ENCODE assay signal across 8 cellular contexts in the genomic region with DNA sequence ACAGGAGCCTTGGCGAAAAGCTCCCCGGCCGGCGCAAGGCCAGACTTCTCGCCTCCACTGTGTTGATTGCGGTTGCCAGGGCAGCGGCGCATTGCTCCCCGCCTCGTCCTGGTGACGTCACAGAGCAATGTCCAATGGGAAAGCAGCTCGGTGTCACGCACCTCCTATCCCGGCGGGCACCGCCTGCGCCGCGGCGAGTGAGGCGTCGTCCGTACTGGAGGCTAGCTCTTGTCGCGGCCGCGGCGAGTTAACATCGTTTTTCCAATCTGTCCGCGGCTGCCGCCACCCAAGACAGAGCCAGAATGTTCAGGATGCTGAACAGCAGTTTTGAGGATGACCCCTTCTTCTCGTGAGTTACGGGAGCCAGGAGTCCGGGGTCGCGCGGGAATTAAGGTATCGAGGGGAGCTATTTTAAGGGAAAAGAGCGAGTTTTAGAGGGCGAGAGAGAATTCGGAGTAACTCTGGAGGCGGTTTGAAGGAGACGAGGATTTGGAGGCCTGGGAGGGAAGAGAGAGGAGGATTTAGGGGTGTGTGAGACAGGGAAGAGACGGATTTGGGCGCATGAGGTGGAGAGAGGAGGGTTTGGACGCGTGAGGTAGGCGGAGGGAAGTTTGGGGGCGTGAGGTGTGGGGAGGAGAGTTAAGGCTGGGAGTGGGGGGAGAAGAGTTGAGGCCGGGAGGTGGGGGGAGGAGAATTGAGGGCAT. TPM values are rescaled to one million over a fixed set of nuclear protein-coding genes. Genes with fewer than 3 reads are reported as not detected.
A peak's percentile ranks its signal among the peaks of the same experiment; 100 is the strongest.
DNase-seq lines count a peak whose midpoint lies in the region; ATAC-seq and TF ChIP-seq lines count a peak whose summit lies in the region.

Gene MLF1 (plus strand): TSS at position 196 of the 704 bp plus-strand sequence. CDS start 107 bp downstream, at position 303.

- no peaks in the 10 kb centered on the region for H3K36me3 ChIP-seq in HUES6 (ENCODE audit: control insufficient read depth, insufficient read depth, low read length)

- DNase-seq in COLO829 (ENCODE audit: low spot score): peak; percentile 98
- peak; percentile 95 for DNase-seq in RPMI7951 (ENCODE audit: low read depth)
- DNase-seq in activated effector memory CD4-positive, alpha-beta T cell treated with Interleukin-2 at 50 U/mL for 16 hours: peak; percentile 65
- peak; percentile 92 for DNase-seq in fibroblast of mammary gland (ENCODE audit: low read depth)
- DNase-seq in myocyte (ENCODE audit: low read depth): peak; percentile 97
- DNase-seq in stimulated activated CD8-positive, alpha-beta memory T cell treated with anti-CD3 and anti-CD28 coated beads, Interleukin-4, amount 100 ng/mL, for 48 hours: peak; percentile 92

- peak within 1 kb of the TSS; percentile 67 for H3K4me3 ChIP-seq in HUES6 (ENCODE audit: low read depth, low read length)
- H3K4me3 ChIP-seq in fibroblast of mammary gland (ENCODE audit: control insufficient read depth, low read depth, low read length): peak within 1 kb of the TSS; percentile 71

- no peaks in the 10 kb centered on the region for H3K4me1 ChIP-seq in HUES6 (ENCODE audit: control insufficient read depth, insufficient read depth, low read length)

- H3K27me3 ChIP-seq in HUES6 (ENCODE audit: control insufficient read depth, insufficient read depth, low read length): peaks cover 31% of the 10 kb centered on the region

- no peak within 1 kb of the TSS for H3K27ac ChIP-seq in HUES6 (ENCODE audit: low read depth, low read length)

- peak; percentile 100 for ATAC-seq in GM21515 (IDR thresholded peaks at IDR 0.05; ENCODE audit: unreplicated experiment)

- H3K9ac ChIP-seq in HUES6 (ENCODE audit: low read length): peak within 1 kb of the TSS; percentile 59

- no peak for TF ChIP-seq CTCF in fibroblast of mammary gland (conservative IDR thresholded peaks at IDR 0.05; ENCODE audit: control insufficient read depth, insufficient read depth, low read depth, low read length)

- no peaks in the 10 kb centered on the region for H3K9me3 ChIP-seq in HUES6 (ENCODE audit: control insufficient read depth, insufficient read depth, low read depth, low read length)

RNA-seq across cellular contexts. Expression of gene MLF1, which starts in this region (rescaled TPM):
- 32.0 and 35.5 TPM in 2 replicates for total RNA-seq in RPMI7951 (2014; rRNA removed; shearing (Covaris generic))
- total RNA-seq in myocyte: 11.7 and 13.2 TPM in 2 replicates
- polyA plus RNA-seq in myocyte (2012): 9.9 TPM
